8 cellular contexts compared by ENCODE assay signal in genomic region chr20:36202891-36203338, GRCh38. TPM values are rescaled to one million over a fixed set of nuclear protein-coding genes. Genes with fewer than 3 reads are reported as not detected.
A peak's percentile ranks its signal among the peaks of the same experiment; 100 is the strongest.
DNase-seq lines count a peak whose midpoint lies in the region; ATAC-seq and TF ChIP-seq lines count a peak whose summit lies in the region.

No MANE protein-coding gene starts in this region.

- peaks cover 2% of the 10 kb centered on the region for H3K27me3 Mint-ChIP-seq in activated CD4-positive, alpha-beta T cell treated with anti-CD3 and anti-CD28 coated beads for 36 hours

- no peaks in the 10 kb centered on the region for H3K36me3 Mint-ChIP-seq in activated CD4-positive, alpha-beta T cell treated with anti-CD3 and anti-CD28 coated beads for 36 hours (ENCODE audit: low read depth)

- H3K27ac Mint-ChIP-seq in activated CD4-positive, alpha-beta T cell treated with anti-CD3 and anti-CD28 coated beads for 36 hours, result no peak overlapping the region

- no peak overlapping the region for H3K4me3 ChIP-seq in left lung

- ATAC-seq in activated CD4-positive, alpha-beta T cell treated with anti-CD3 and anti-CD28 coated beads for 36 hours, result peak; percentile 90
- ATAC-seq in left lung, result peak; percentile 80
- no peak for ATAC-seq in HG03469 (IDR thresholded peaks at IDR 0.05; ENCODE audit: unreplicated experiment)

- H3K4me3 Mint-ChIP-seq in activated CD4-positive, alpha-beta T cell treated with anti-CD3 and anti-CD28 coated beads for 36 hours, result peak overlapping the region; percentile 25

- peaks cover 4% of the 10 kb centered on the region for H3K4me1 Mint-ChIP-seq in activated CD4-positive, alpha-beta T cell treated with anti-CD3 and anti-CD28 coated beads for 36 hours

- in situ Hi-C loops in GM13977 (cut with MboI; ENCODE audit: low pct_unique_long_range_greater_than_20kb, low sequenced_read_pairs, unreplicated experiment), result loop anchor here (25.0 kb wide), 1 partner anchor 234 kb away; no protein-coding TSS in a partner anchor

- H3K4me1 ChIP-seq in left lung, result no peaks in the 10 kb centered on the region

- no peaks in the 10 kb centered on the region for H3K27me3 ChIP-seq in left lung

- peaks cover 0 to 15% of the 10 kb centered on the region in 2 donors for H3K36me3 ChIP-seq in left lung

- H3K9me3 Mint-ChIP-seq in activated CD4-positive, alpha-beta T cell treated with anti-CD3 and anti-CD28 coated beads for 36 hours (ENCODE audit: low read depth), result no peaks in the 10 kb centered on the region

- intact Hi-C loops in activated CD4-positive, alpha-beta T cell treated with anti-CD3 and anti-CD28 coated beads for 36 hours (cut with DNase I, micrococcal nuclease), result loop anchor here (1.0 to 10.0 kb wide), 4 partner anchors 194 to 682 kb away; no protein-coding TSS in a partner anchor
- intact Hi-C loops in left lung (cut with DNase I), result no loop called here

- H3K9me3 ChIP-seq in left lung, result no peaks in the 10 kb centered on the region

- POLR2A ChIA-PET in activated CD4-positive, alpha-beta T cell treated with anti-CD3 and anti-CD28 coated beads for 36 hours (lab: Charles Lee), result interaction anchor here (0.6 kb wide), 1 partner anchor 197 kb away, joined by 3 read pairs; no protein-coding TSS in a partner anchor

- H3K27ac ChIP-seq in 22Rv1 (no peak overlapping the region), left lung (no peak overlapping the region)

- CTCF ChIA-PET in activated CD4-positive, alpha-beta T cell treated with anti-CD3 and anti-CD28 coated beads for 36 hours (lab: Charles Lee), result interaction anchor here (0.5 to 3.1 kb wide), 29 partner anchors 10 to 605 kb away, joined by 3 to 43 read pairs (median 5); partner anchors contain the start of gene SCAND1

- peak; percentile 98 for TF ChIP-seq CTCF in 22Rv1 (IDR thresholded peaks at IDR 0.05)
- peak; percentile 100 for TF ChIP-seq CTCF in GM13977 (IDR thresholded peaks at IDR 0.05; ENCODE audit: extremely low read depth, insufficient read depth, missing control alignments)
- peak; percentile 94 to 97 for TF ChIP-seq CTCF in left lung (IDR thresholded peaks at IDR 0.05)

- DNase-seq in GM13977 (ENCODE audit: low spot score) (peak; percentile 87), NCI-H2196 treated with DMSO at 0.1 percent for 48 hours (lab: John Stamatoyannopoulos, UW; ENCODE audit: unreplicated experiment) (peak; percentile 47), cerebellar cortex (ENCODE audit: low spot score) (peak; percentile 53), left lung (peak; percentile 53 to 93)
- DNase-seq in activated CD4-positive, alpha-beta T cell treated with anti-CD3 and anti-CD28 coated beads for 36 hours, result peak; percentile 88
- peak; percentile 57 to 73 (median 65) for DNase-seq in stimulated activated CD4-positive, alpha-beta T cell treated with anti-CD3 and anti-CD28 coated beads, TNF-alpha, amount 100 ng/mL, for 24 hours (ENCODE audit: low read depth in 3 of 3)

RNA-seq across cellular contexts. Expression of gene AAR2, which starts 33.4 kb away (rescaled TPM):
- 10 to 100 TPM; 18.7 to 20.7 TPM for total RNA-seq in activated CD4-positive, alpha-beta T cell treated with anti-CD3 and anti-CD28 coated beads for 36 hours
- total RNA-seq in left lung, result 10 to 100 TPM; 23.1 to 23.4 TPM

RNA-seq across cellular contexts. Expression of gene EPB41L1, which starts 48.4 kb away (rescaled TPM):
- 1 to 10 TPM in 1 of 2 experiments, under 1 TPM in 1; 0.67 to 1.5 TPM for total RNA-seq in activated CD4-positive, alpha-beta T cell treated with anti-CD3 and anti-CD28 coated beads for 36 hours
- total RNA-seq in left lung, result 10 to 100 TPM; 41.5 to 80.1 TPM

Comparison
In these comparisons a context has a peak if more than half of its experiments do, and no peak if none do; other contexts are left out.
1. RNA of gene EPB41L1, which starts 48.4 kb away (total RNA-seq): 41.5 to 80.1 TPM in left lung; 0.67 to 1.5 TPM in activated CD4-positive, alpha-beta T cell treated with anti-CD3 and anti-CD28 coated beads for 36 hours; every median in the first group is over 10 times any median in the second.
2. intact Hi-C loops: an anchor here in activated CD4-positive, alpha-beta T cell treated with anti-CD3 and anti-CD28 coated beads for 36 hours (1.0 to 10.0 kb wide); none called in left lung.
3. Peak in every context shown above with its lines, with median percentiles within 50 percentile points of each other: CTCF ChIP-seq and DNase-seq.